25 cellular contexts compared by ENCODE assay signal in the genomic region with DNA sequence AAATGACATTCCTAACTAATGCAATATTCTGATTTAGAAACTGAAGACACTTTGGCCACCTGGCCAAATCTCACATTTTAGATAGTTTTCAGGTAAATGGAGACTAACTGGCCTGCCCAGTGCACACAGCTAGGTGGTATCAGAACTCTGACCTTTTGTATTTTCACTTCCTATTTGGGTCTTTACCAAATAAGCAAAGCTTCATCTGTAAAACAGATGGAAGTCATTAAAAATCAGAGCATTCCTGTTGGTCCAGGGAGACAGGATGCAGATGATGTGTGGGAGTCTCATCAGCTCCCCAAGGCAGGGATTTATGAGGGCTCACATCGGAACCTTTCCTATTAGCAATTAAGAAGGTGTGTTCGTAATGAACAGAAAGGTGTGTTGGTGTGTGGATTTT. TPM values are rescaled to one million over a fixed set of nuclear protein-coding genes. Genes with fewer than 3 reads are reported as not detected.
DNase-seq lines count a peak whose midpoint lies in the region; ATAC-seq and TF ChIP-seq lines count a peak whose summit lies in the region.
"Had no signal": no experiment of that assay in that cellular context is flagged by ENCODE, and none has a peak within 500 bp of the region (broad histone marks: within the 10 kb centered on the region; RNA-seq: fewer than 3 reads in every experiment).

No MANE protein-coding gene starts in this region.

- no peak overlapping the region for H2AFZ ChIP-seq in IMR-90 (replicated peaks; ENCODE audit: low read length, poor library complexity)

- H3K27me3 Mint-ChIP-seq in stimulated activated naive B cell treated with anti-CD40 and anti-IgM and Interleukin-4, amounts not matched to agents 10 μg/mL and 1 μg/mL and 100 μg/mL, for 72 hours: no peaks in the 10 kb centered on the region
- H3K27me3 Mint-ChIP-seq: activated CD4-positive, alpha-beta memory T cell treated with anti-CD3 and anti-CD28 coated beads for 36 hours; natural killer cell treated with Interleukin-12 subunit alpha and Interleukin-12 subunit beta and Interleukin-15 and Interleukin-18, amount 100 ng/mL, for 72 hours; stimulated activated naive CD8-positive, alpha-beta T cell treated with anti-CD3 and anti-CD28 coated beads, Interleukin-15, Interleukin-2, amounts not matched to agents 100 ng/mL and 50 ng/mL, for 24 hours had no signal

- no peak overlapping the region for H3K9ac ChIP-seq in IMR-90 (ENCODE audit: low read depth, low read length)

- dilution Hi-C loops in IMR-90 (cut with HindIII; ENCODE audit: low sequenced_read_pairs, unreplicated experiment): no loop called here

- no peak overlapping the region for H2AK5ac ChIP-seq in IMR-90 (ENCODE audit: low read depth, low read length)

- no peak overlapping the region for H3K4me2 ChIP-seq in IMR-90 (ENCODE audit: low read depth, low read length)

- H3K79me1 ChIP-seq in IMR-90 (ENCODE audit: low read depth in 1 of 2, low read length in 2 of 2): peaks cover 47 to 75% of the 10 kb centered on the region in 2 experiments

- no peak overlapping the region for H2AK9ac ChIP-seq in IMR-90 (replicated peaks; ENCODE audit: low read depth, low read length, poor library complexity)

- H3K9me3 ChIP-seq in IMR-90 (ENCODE audit: control insufficient read depth, insufficient read depth, low read length): no peaks in the 10 kb centered on the region
- no peaks in the 10 kb centered on the region for H3K9me3 ChIP-seq in esophagus squamous epithelium
- H3K9me3 ChIP-seq in Peyer's patch: no peaks in the 10 kb centered on the region
- H3K9me3 ChIP-seq: tibial nerve had no signal

- TF ChIP-seq CTCF in IMR-90 (conservative IDR thresholded peaks at IDR 0.05; ENCODE audit: low read depth, low read length): no peak
- no peak for TF ChIP-seq CTCF in esophagus squamous epithelium (IDR thresholded peaks at IDR 0.05)
- TF ChIP-seq CTCF in Peyer's patch (IDR thresholded peaks at IDR 0.05): no peak

- H2BK5ac ChIP-seq in IMR-90 (ENCODE audit: low read depth, low read length, poor library complexity, severe bottlenecking): no peak overlapping the region

- H3K27ac ChIP-seq in IMR-90 (ENCODE audit: insufficient read depth, low read length): no peak overlapping the region
- peak overlapping the region in 3 of 4 donors; percentile 15 to 72 (median 60) for H3K27ac ChIP-seq in esophagus squamous epithelium
- no peak overlapping the region for H3K27ac ChIP-seq in Peyer's patch

- H3K27me3 ChIP-seq in IMR-90 (ENCODE audit: control insufficient read depth, insufficient read depth, low read length) (no peaks in the 10 kb centered on the region), esophagus squamous epithelium (no peaks in the 10 kb centered on the region), Peyer's patch (no peaks in the 10 kb centered on the region)
- H3K27me3 ChIP-seq: tibial nerve had no signal

- H3K4me1 ChIP-seq in IMR-90 (ENCODE audit: control insufficient read depth, insufficient read depth, low read length) (peaks cover 23% of the 10 kb centered on the region), esophagus squamous epithelium (peaks cover 20 to 97% (median 60%) of the 10 kb centered on the region in 3 donors), Peyer's patch (peaks cover 0 to 13% (median 2%) of the 10 kb centered on the region in 4 donors)

- H4K5ac ChIP-seq in IMR-90 (ENCODE audit: low read depth, low read length): no peak overlapping the region

- H4K8ac ChIP-seq in IMR-90 (ENCODE audit: low read depth in 2 of 2, low read length in 2 of 2): no peak overlapping the region

- BruUV-seq in IMR-90 (replicated peaks; lab: Mats Ljungman, UMichigan): no TSS peak

- H4K20me1 ChIP-seq in IMR-90 (ENCODE audit: insufficient read depth, low read length): peaks cover 48% of the 10 kb centered on the region

- H3K4me1 Mint-ChIP-seq in stimulated activated naive B cell treated with anti-CD40 and anti-IgM and Interleukin-4, amounts not matched to agents 10 μg/mL and 1 μg/mL and 100 μg/mL, for 72 hours: peaks cover 10 to 29% of the 10 kb centered on the region in 2 donors

- no peak overlapping the region for H3K14ac ChIP-seq in IMR-90 (replicated peaks; ENCODE audit: low read depth, low read length)

- no peaks in the 10 kb centered on the region for H3K36me3 ChIP-seq in IMR-90 (ENCODE audit: control insufficient read depth, insufficient read depth, low read length)
- H3K36me3 ChIP-seq in esophagus squamous epithelium: no peaks in the 10 kb centered on the region
- H3K36me3 ChIP-seq in Peyer's patch: no peaks in the 10 kb centered on the region
- H3K36me3 ChIP-seq: tibial nerve had no signal

- POLR2A ChIA-PET in IMR-90 (lab: Charles Lee; ENCODE audit: unreplicated experiment): no interaction called here

- H2BK120ac ChIP-seq in IMR-90 (ENCODE audit: low read depth, low read length): no peak overlapping the region

- H3K27ac Mint-ChIP-seq in stimulated activated naive B cell treated with anti-CD40 and anti-IgM and Interleukin-4, amounts not matched to agents 10 μg/mL and 1 μg/mL and 100 μg/mL, for 72 hours: no peak overlapping the region
- H3K27ac Mint-ChIP-seq: activated CD4-positive, alpha-beta memory T cell treated with anti-CD3 and anti-CD28 coated beads for 36 hours; natural killer cell treated with Interleukin-12 subunit alpha and Interleukin-12 subunit beta and Interleukin-15 and Interleukin-18, amount 100 ng/mL, for 72 hours; stimulated activated naive CD8-positive, alpha-beta T cell treated with anti-CD3 and anti-CD28 coated beads, Interleukin-15, Interleukin-2, amounts not matched to agents 100 ng/mL and 50 ng/mL, for 24 hours had no signal

- TF ChIP-seq POLR2A in IMR-90 (IDR thresholded peaks at IDR 0.05; ENCODE audit: low read depth, low read length) (no peak), esophagus squamous epithelium (IDR thresholded peaks at IDR 0.05) (no peak), Peyer's patch (IDR thresholded peaks at IDR 0.05) (no peak)

- H4K91ac ChIP-seq in IMR-90 (ENCODE audit: insufficient read depth, low read depth, low read length): no peak overlapping the region

- H2BK15ac ChIP-seq in IMR-90 (ENCODE audit: low read depth, low read length): no peak overlapping the region

- peak; percentile 30 for DNase-seq in NCI-H2171 treated with DMSO at 0.1 percent for 48 hours (lab: John Stamatoyannopoulos, UW)
- DNase-seq in NCI-H2171 (lab: John Stamatoyannopoulos, UW): no peak
- DNase-seq in IMR-90: peak; percentile 23
- DNase-seq in esophagus squamous epithelium (lab: John Stamatoyannopoulos, UW): no peak
- DNase-seq in stimulated activated naive B cell treated with anti-CD40 and anti-IgM and Interleukin-4, amounts not matched to agents 10 μg/mL and 1 μg/mL and 100 μg/mL, for 72 hours: no peak
- DNase-seq in NCI-H2107 treated with DMSO at 0.1 percent for 48 hours (lab: John Stamatoyannopoulos, UW; ENCODE audit: unreplicated experiment): no peak
- DNase-seq in Peyer's patch: no peak
- no peak for DNase-seq in retina
- DNase-seq: 8988T; activated CD4-positive, alpha-beta memory T cell treated with anti-CD3 and anti-CD28 coated beads for 36 hours; activated CD4-positive, CD25-positive, alpha-beta regulatory T cell; activated gamma-delta T cell; activated T-cell treated with anti-CD3 and anti-CD28 coated beads for 4 hours; cortex of kidney; GDM1; left colon; MM.1S; NCI-H226; NCI-H82; T1000 had no signal

- no peak overlapping the region for H2BK20ac ChIP-seq in IMR-90 (ENCODE audit: low read depth, low read length)

- no peak overlapping the region for H3K4me3 Mint-ChIP-seq in stimulated activated naive B cell treated with anti-CD40 and anti-IgM and Interleukin-4, amounts not matched to agents 10 μg/mL and 1 μg/mL and 100 μg/mL, for 72 hours
- H3K4me3 Mint-ChIP-seq: activated CD4-positive, alpha-beta memory T cell treated with anti-CD3 and anti-CD28 coated beads for 36 hours; natural killer cell treated with Interleukin-12 subunit alpha and Interleukin-12 subunit beta and Interleukin-15 and Interleukin-18, amount 100 ng/mL, for 72 hours; stimulated activated naive CD8-positive, alpha-beta T cell treated with anti-CD3 and anti-CD28 coated beads, Interleukin-15, Interleukin-2, amounts not matched to agents 100 ng/mL and 50 ng/mL, for 24 hours had no signal

- no peaks in the 10 kb centered on the region for H3K9me3 Mint-ChIP-seq in stimulated activated naive B cell treated with anti-CD40 and anti-IgM and Interleukin-4, amounts not matched to agents 10 μg/mL and 1 μg/mL and 100 μg/mL, for 72 hours
- H3K9me3 Mint-ChIP-seq: activated CD4-positive, alpha-beta memory T cell treated with anti-CD3 and anti-CD28 coated beads for 36 hours; natural killer cell treated with Interleukin-12 subunit alpha and Interleukin-12 subunit beta and Interleukin-15 and Interleukin-18, amount 100 ng/mL, for 72 hours; stimulated activated naive CD8-positive, alpha-beta T cell treated with anti-CD3 and anti-CD28 coated beads, Interleukin-15, Interleukin-2, amounts not matched to agents 100 ng/mL and 50 ng/mL, for 24 hours had no signal

- no peak for ATAC-seq in IMR-90 (ENCODE audit: low read depth)
- peak; percentile 50 for ATAC-seq in stimulated activated naive B cell treated with anti-CD40 and anti-IgM and Interleukin-4, amounts not matched to agents 10 μg/mL and 1 μg/mL and 100 μg/mL, for 72 hours (replicated peaks)
- ATAC-seq: left colon; natural killer cell treated with Interleukin-12 subunit alpha and Interleukin-12 subunit beta and Interleukin-15 and Interleukin-18, amount 100 ng/mL, for 72 hours; Panc1 had no signal

- H3K4me3 ChIP-seq in IMR-90 (ENCODE audit: insufficient read depth, low read depth, low read length): no peak overlapping the region
- H3K4me3 ChIP-seq in esophagus squamous epithelium: no peak overlapping the region
- H3K4me3 ChIP-seq in Peyer's patch: no peak overlapping the region
- H3K4me3 ChIP-seq: skin epidermis, tibial nerve had no signal

- WGBS in IMR-90 (ENCODE audit: extremely low coverage in 2 of 2, insufficient read length in 1 of 2), 2 experiments: no CpG with 5 or more reads among the region's 2 CpGs
- 54 to 55% methylated on average over 2 of the region's 2 CpGs for WGBS in esophagus squamous epithelium, 2 donors

- H3K56ac ChIP-seq in IMR-90 (ENCODE audit: extremely low read depth, insufficient read depth, low read length): no peak overlapping the region

- peaks cover 19% of the 10 kb centered on the region for H3K9me1 ChIP-seq in IMR-90 (ENCODE audit: insufficient read depth, low read length)

- in situ Hi-C loops in IMR-90 (cut with MboI; ENCODE audit: low sequenced_read_pairs): no loop called here

- intact Hi-C loops in IMR-90 (cut with micrococcal nuclease): no loop called here
- intact Hi-C loops in esophagus squamous epithelium (cut with DNase I): no loop called here

- H3K36me3 Mint-ChIP-seq in stimulated activated naive B cell treated with anti-CD40 and anti-IgM and Interleukin-4, amounts not matched to agents 10 μg/mL and 1 μg/mL and 100 μg/mL, for 72 hours: no peaks in the 10 kb centered on the region
- H3K36me3 Mint-ChIP-seq: activated CD4-positive, alpha-beta memory T cell treated with anti-CD3 and anti-CD28 coated beads for 36 hours; natural killer cell treated with Interleukin-12 subunit alpha and Interleukin-12 subunit beta and Interleukin-15 and Interleukin-18, amount 100 ng/mL, for 72 hours had no signal

- no peak overlapping the region for H3K4ac ChIP-seq in IMR-90 (ENCODE audit: low read depth, low read length)

- no peak for TF ChIP-seq RAD21 in IMR-90 (IDR thresholded peaks at IDR 0.05; ENCODE audit: low read length)

- H3K23ac ChIP-seq in IMR-90 (ENCODE audit: low read depth, low read length): no peak overlapping the region

- CTCF ChIA-PET in IMR-90 (lab: Yijun Ruan, JAX): interaction anchor here (0.7 kb wide), 1 partner anchor 305 kb away, joined by 4 read pairs; no protein-coding TSS in a partner anchor

- H3K18ac ChIP-seq in IMR-90 (ENCODE audit: low read depth, low read length): no peak overlapping the region

RNA-seq across cellular contexts. Expression of a gene that starts 57.7 kb away (rescaled TPM):
- 29.4 and 42.8 TPM in 2 replicates for total RNA-seq in IMR-90 (2012; rRNA removed)
- polyA plus RNA-seq in IMR-90 (2012; rRNA removed): 27.1 and 29.0 TPM in 2 replicates
- polyA plus RNA-seq in IMR-90 (2012; cell fraction: cytosol; rRNA removed): 24.2 and 25.1 TPM in 2 replicates
- 25.9 and 37.1 TPM in 2 replicates for polyA plus RNA-seq in IMR-90 (2012; cell fraction: nucleus; rRNA removed; ENCODE audit: low replicate concordance)
- 100 to 1,000 TPM in 1 of 4 donors, 10 to 100 TPM in 3; 26.5 to 117 (median 29.7) TPM for total RNA-seq in esophagus squamous epithelium
- total RNA-seq in Peyer's patch: 10 to 100 TPM in 3 of 4 donors, 1 to 10 TPM in 1; 7.0 to 52.8 (median 19.9) TPM

Comparison
In these comparisons a context has a peak if more than half of its experiments do, and no peak if none do; other contexts are left out.
1. DNase-seq: peak in NCI-H2171 treated with DMSO at 0.1 percent for 48 hours (single experiment) and IMR-90 (single experiment); none in NCI-H2171 (single experiment), esophagus squamous epithelium (single experiment), stimulated activated naive B cell treated with anti-CD40 and anti-IgM and Interleukin-4, amounts not matched to agents 10 μg/mL and 1 μg/mL and 100 μg/mL, for 72 hours (single experiment), NCI-H2107 treated with DMSO at 0.1 percent for 48 hours (single experiment), Peyer's patch (0 of 3) and retina (single experiment).
2. H3K27ac ChIP-seq: peak in esophagus squamous epithelium (3 of 4); none in IMR-90 (single experiment) and Peyer's patch (0 of 4).